In genomic region chr2:171687287-171688128, GRCh38 we compare ENCODE assay signal across 1 cellular context.
TF ChIP-seq lines count a peak whose summit lies in the region.

DYNC1I2 (plus strand) TSS chr2:171687469; CDS start chr2:171690156, 2,687 bp downstream.

TF ChIP-seq in GM12878, 131 proteins besides CTCF, POLR2A, EP300 and RAD21 (continued from another document):
- peak; percentile 71; the same call in 1 of the 2 replicates for TF ChIP-seq ZBTB40 (IDR thresholded peaks at IDR 0.05; ENCODE audit: borderline replicate concordance)
